Comparison of ENCODE assay signal across 24 cellular contexts in the genomic region with DNA sequence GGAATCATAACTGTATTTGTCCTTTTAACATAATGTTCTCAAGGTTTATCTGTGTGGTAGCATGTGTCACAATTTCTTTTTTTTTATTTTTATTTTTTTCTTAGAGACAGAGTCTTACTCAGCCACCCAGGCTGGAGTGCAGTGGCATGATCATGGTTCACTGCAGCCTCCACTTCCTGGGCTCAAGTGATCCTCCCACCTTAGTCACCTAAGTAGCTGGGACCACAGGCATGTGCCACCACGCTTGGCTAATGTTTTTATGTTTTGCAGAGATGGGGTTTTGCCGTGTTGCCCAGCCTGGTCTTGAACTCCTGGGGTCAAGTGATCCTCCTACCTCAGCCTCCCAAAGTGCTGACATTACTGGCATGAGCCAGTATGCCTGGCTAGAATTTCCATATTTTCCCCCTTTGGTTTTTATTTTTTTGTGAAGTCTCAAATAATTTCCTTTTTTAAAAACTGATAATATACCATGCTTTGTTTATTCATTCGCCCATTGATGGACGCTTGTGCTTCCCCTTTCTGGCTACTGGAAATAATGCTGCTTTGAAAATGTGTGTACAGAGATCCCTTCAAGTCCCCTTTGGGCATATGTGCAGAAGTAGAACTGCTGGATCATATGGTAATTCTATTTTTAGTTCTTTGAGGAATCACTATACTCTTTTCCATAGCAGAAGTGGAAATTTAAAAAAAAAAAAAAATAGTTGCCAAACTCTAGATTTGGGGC. TPM values are rescaled to one million over a fixed set of nuclear protein-coding genes. Genes with fewer than 3 reads are reported as not detected.
DNase-seq lines count a peak whose midpoint lies in the region; ATAC-seq, FAIRE-seq and TF ChIP-seq lines count a peak whose summit lies in the region.
"Had no signal": no experiment of that assay in that cellular context is flagged by ENCODE, and none has a peak within 500 bp of the region (broad histone marks: within the 10 kb centered on the region; RNA-seq: fewer than 3 reads in every experiment).

No MANE protein-coding gene starts in this region.

- DNase-seq in cardiac muscle cell (ENCODE audit: low read depth in 1 of 2, low spot score in 1 of 2) (no peak), Right ventricle myocardium inferior (ENCODE audit: missing footprints) (no peak), RCC 7860 (ENCODE audit: low spot score) (peak; percentile 64), fibroblast of mammary gland (ENCODE audit: low read depth) (peak; percentile 11), germinal center (ENCODE audit: low spot score) (no peak)
- no peak for DNase-seq in stimulated activated naive CD4-positive, alpha-beta T cell (lab: John Stamatoyannopoulos, UW)
- DNase-seq: activated CD4-positive, alpha-beta T cell treated with anti-CD3 and anti-CD28 coated beads for 36 hours; CD4-positive, CD25-positive, alpha-beta regulatory T cell; central memory CD4-positive, alpha-beta T cell; DMS53; effector CD8-positive, alpha-beta T cell; mesenchymal stem cell; NCI-H1092 treated with DMSO at 0.1 percent for 48 hours; NCI-H510A treated with DMSO at 0.1 percent for 48 hours; SJCRH30; stimulated activated naive CD4-positive, alpha-beta T cell treated with Interleukin-2 at 50 U/mL for 16 hours; transverse colon had no signal

- no peak overlapping the region for H3K27ac Mint-ChIP-seq in stimulated activated memory B cell treated with anti-CD40 and anti-IgM and Interleukin-4, amounts not matched to agents 10 μg/mL and 1 μg/mL and 100 μg/mL, for 72 hours
- H3K27ac Mint-ChIP-seq: activated CD4-positive, alpha-beta T cell treated with anti-CD3 and anti-CD28 coated beads for 36 hours had no signal

- ATAC-seq in Right ventricle myocardium inferior: no peak
- peak; percentile 54 for ATAC-seq in stimulated activated memory B cell treated with anti-CD40 and anti-IgM and Interleukin-4, amounts not matched to agents 10 μg/mL and 1 μg/mL and 100 μg/mL, for 72 hours
- ATAC-seq in GM19023 (IDR thresholded peaks at IDR 0.05; ENCODE audit: unreplicated experiment): no peak
- ATAC-seq: activated CD4-positive, alpha-beta T cell treated with anti-CD3 and anti-CD28 coated beads for 36 hours; K562 had no signal

- H3K36me3 ChIP-seq in cardiac muscle cell: no peaks in the 10 kb centered on the region
- H3K36me3 ChIP-seq: prostate gland, SJCRH30, transverse colon had no signal

- H3K27me3 Mint-ChIP-seq in stimulated activated memory B cell treated with anti-CD40 and anti-IgM and Interleukin-4, amounts not matched to agents 10 μg/mL and 1 μg/mL and 100 μg/mL, for 72 hours: peaks cover 15% of the 10 kb centered on the region

- H3K9me3 ChIP-seq in cardiac muscle cell (ENCODE audit: low read depth): no peaks in the 10 kb centered on the region
- H3K9me3 ChIP-seq: prostate gland, SJCRH30, transverse colon had no signal

- H3K4me3 Mint-ChIP-seq in stimulated activated memory B cell treated with anti-CD40 and anti-IgM and Interleukin-4, amounts not matched to agents 10 μg/mL and 1 μg/mL and 100 μg/mL, for 72 hours: no peak overlapping the region
- H3K4me3 Mint-ChIP-seq: activated CD4-positive, alpha-beta T cell treated with anti-CD3 and anti-CD28 coated beads for 36 hours; CD4-positive, CD25-positive, alpha-beta regulatory T cell had no signal

- FAIRE-seq in RCC 7860 (lab: Jason Lieb, UNC): peak; percentile 92
- FAIRE-seq: A204.1, H54, K562 had no signal

- no peak for TF ChIP-seq CTCF in cardiac muscle cell (IDR thresholded peaks at IDR 0.05; ENCODE audit: low read depth, low read length)
- no peak for TF ChIP-seq CTCF in fibroblast of mammary gland (conservative IDR thresholded peaks at IDR 0.05; ENCODE audit: control insufficient read depth, insufficient read depth, low read depth, low read length)

- no peaks in the 10 kb centered on the region for H3K36me3 Mint-ChIP-seq in stimulated activated memory B cell treated with anti-CD40 and anti-IgM and Interleukin-4, amounts not matched to agents 10 μg/mL and 1 μg/mL and 100 μg/mL, for 72 hours
- H3K36me3 Mint-ChIP-seq: CD4-positive, CD25-positive, alpha-beta regulatory T cell had no signal

- H3K27ac ChIP-seq in cardiac muscle cell: peak overlapping the region; percentile 96
- H3K27ac ChIP-seq: prostate gland, SJCRH30, transverse colon had no signal

- H3K9me3 Mint-ChIP-seq in stimulated activated memory B cell treated with anti-CD40 and anti-IgM and Interleukin-4, amounts not matched to agents 10 μg/mL and 1 μg/mL and 100 μg/mL, for 72 hours: peaks cover 2% of the 10 kb centered on the region

- H3K4me3 ChIP-seq in cardiac muscle cell (no peak overlapping the region), fibroblast of mammary gland (ENCODE audit: control insufficient read depth, low read depth, low read length) (no peak overlapping the region)
- H3K4me3 ChIP-seq: K562, prostate gland, SJCRH30, transverse colon had no signal

- intact Hi-C loops in Right ventricle myocardium inferior (cut with DNase I): no loop called here

- no peaks in the 10 kb centered on the region for H3K27me3 ChIP-seq in cardiac muscle cell
- H3K27me3 ChIP-seq: SJCRH30, transverse colon had no signal

- peaks cover 7% of the 10 kb centered on the region for H3K4me1 Mint-ChIP-seq in stimulated activated memory B cell treated with anti-CD40 and anti-IgM and Interleukin-4, amounts not matched to agents 10 μg/mL and 1 μg/mL and 100 μg/mL, for 72 hours
- H3K4me1 Mint-ChIP-seq: activated CD4-positive, alpha-beta T cell treated with anti-CD3 and anti-CD28 coated beads for 36 hours; CD4-positive, CD25-positive, alpha-beta regulatory T cell had no signal

- peaks cover 38% of the 10 kb centered on the region for H3K4me1 ChIP-seq in cardiac muscle cell (ENCODE audit: low read depth)
- H3K4me1 ChIP-seq: prostate gland, transverse colon had no signal

RNA-seq across cellular contexts. Expression of a gene that starts 28.4 kb away (rescaled TPM):
- total RNA-seq in cardiac muscle cell: 0.25 and 4.0 TPM in 2 replicates
- 4.8 and 5.2 TPM in 2 replicates for polyA plus RNA-seq in cardiac muscle cell
- total RNA-seq in Right ventricle myocardium inferior: 4.2 TPM
- total RNA-seq: activated CD4-positive, alpha-beta T cell treated with anti-CD3 and anti-CD28 coated beads for 36 hours; K562; transverse colon had no signal
- polyA plus RNA-seq: CD4-positive, CD25-positive, alpha-beta regulatory T cell; neural cell had no signal

Comparison
In these comparisons a context has a peak if more than half of its experiments do, and no peak if none do; other contexts are left out.
1. DNase-seq: peak in RCC 7860 (single experiment) and fibroblast of mammary gland (single experiment); none in cardiac muscle cell (0 of 2), Right ventricle myocardium inferior (single experiment), stimulated activated naive CD4-positive, alpha-beta T cell (0 of 6) and germinal center (single experiment).